ENCODE assay signal across 28 cellular contexts in the genomic region with DNA sequence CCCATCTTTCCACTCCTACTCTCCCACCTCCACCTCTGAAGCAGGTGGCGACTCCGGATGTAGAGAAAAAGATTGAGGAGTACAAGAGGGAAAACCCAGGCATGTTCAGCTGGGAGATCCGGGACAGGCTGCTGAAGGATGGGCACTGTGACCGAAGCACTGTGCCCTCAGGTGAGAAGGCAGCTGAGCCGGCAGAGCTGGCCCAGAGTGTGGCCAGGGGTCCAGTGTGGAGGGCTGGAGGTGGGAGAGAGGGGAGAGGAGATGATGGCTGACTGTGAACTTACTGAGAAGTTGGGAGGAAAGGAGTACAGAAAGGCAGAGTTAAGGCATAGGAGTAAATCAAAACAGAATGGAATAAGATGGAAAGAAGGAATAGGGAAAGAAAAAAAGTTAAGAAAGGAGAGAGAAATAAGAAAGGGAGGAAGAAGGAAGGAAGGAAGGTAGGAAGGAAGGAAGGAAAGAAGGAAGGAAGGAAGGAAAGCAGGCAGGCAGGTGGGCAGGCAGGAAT. TPM values are rescaled to one million over a fixed set of nuclear protein-coding genes. Genes with fewer than 3 reads are reported as not detected.
DNase-seq lines count a peak whose midpoint lies in the region; ATAC-seq and TF ChIP-seq lines count a peak whose summit lies in the region.
"Had no signal": no experiment of that assay in that cellular context is flagged by ENCODE, and none has a peak within 500 bp of the region (broad histone marks: within the 10 kb centered on the region; RNA-seq: fewer than 3 reads in every experiment).

No MANE protein-coding gene starts in this region.

- no peaks in the 10 kb centered on the region for H3K79me2 ChIP-seq in neural progenitor cell (ENCODE audit: low read depth)

- H3K4me1 Mint-ChIP-seq in T-helper 2 cell treated with Interferon-gamma antibody and Interleukin-4, amounts not matched to agents 5 μg/mL and 100 μg/mL, for 36 hours (ENCODE audit: low read depth), result peaks cover 3% of the 10 kb centered on the region
- H3K4me1 Mint-ChIP-seq in brain (peaks cover 83% of the 10 kb centered on the region), neural progenitor cell (peaks cover 79% of the 10 kb centered on the region)
- H3K4me1 Mint-ChIP-seq: CD14-positive monocyte had no signal

- H3K4me3 Mint-ChIP-seq in T-helper 2 cell treated with Interferon-gamma antibody and Interleukin-4, amounts not matched to agents 5 μg/mL and 100 μg/mL, for 36 hours, result no peak overlapping the region
- H3K4me3 Mint-ChIP-seq in brain, result peak overlapping the region in 3 of 5 experiments; percentile 50 to 71 (median 69)
- peak overlapping the region; percentile 69 for H3K4me3 Mint-ChIP-seq in neural progenitor cell
- H3K4me3 Mint-ChIP-seq: HFFc6 had no signal

- no peaks in the 10 kb centered on the region for H3K36me3 ChIP-seq in neural progenitor cell
- H3K36me3 ChIP-seq: BE2C had no signal

- H3K9me3 Mint-ChIP-seq in T-helper 2 cell treated with Interferon-gamma antibody and Interleukin-4, amounts not matched to agents 5 μg/mL and 100 μg/mL, for 36 hours, result no peaks in the 10 kb centered on the region
- H3K9me3 Mint-ChIP-seq in brain (no peaks in the 10 kb centered on the region), neural progenitor cell (no peaks in the 10 kb centered on the region)
- H3K9me3 Mint-ChIP-seq: HFFc6 had no signal

- peaks cover 100% of the 10 kb centered on the region for H3K27me3 ChIP-seq in neural progenitor cell

- H3K4me2 ChIP-seq in neural progenitor cell, result no peak overlapping the region

- no peak overlapping the region for H2AFZ ChIP-seq in neural progenitor cell (replicated peaks)

- ATAC-seq in HG03378 (IDR thresholded peaks at IDR 0.05; ENCODE audit: unreplicated experiment), result no peak
- no peak for ATAC-seq in GM21390 (IDR thresholded peaks at IDR 0.05; ENCODE audit: unreplicated experiment)

- H3K4me3 ChIP-seq in neural progenitor cell, result no peak overlapping the region
- H3K4me3 ChIP-seq: SK-N-MC had no signal

- peaks cover 95% of the 10 kb centered on the region for H3K27me3 Mint-ChIP-seq in T-helper 2 cell treated with Interferon-gamma antibody and Interleukin-4, amounts not matched to agents 5 μg/mL and 100 μg/mL, for 36 hours (ENCODE audit: low read depth)
- H3K27me3 Mint-ChIP-seq in brain (peaks cover 100% of the 10 kb centered on the region), neural progenitor cell (ENCODE audit: insufficient read depth, low read depth) (peaks cover 88% of the 10 kb centered on the region)

- H3F3A ChIP-seq in neural progenitor cell (ENCODE audit: low read depth), result peaks cover 66% of the 10 kb centered on the region

- DNase-seq in T-helper 2 cell treated with Interferon-gamma antibody and Interleukin-4, amounts not matched to agents 5 μg/mL and 100 μg/mL, for 36 hours (ENCODE audit: low spot score), result no peak
- no peak for DNase-seq in T-helper 2 cell
- DNase-seq in neural progenitor cell (ENCODE audit: low spot score), result no peak
- DNase-seq in HUDEP-2 (lab: John Stamatoyannopoulos, UW; ENCODE audit: unreplicated experiment in 76 of 76), result no peak
- no peak for DNase-seq in NCI-H2107 treated with DMSO at 0.1 percent for 48 hours (lab: John Stamatoyannopoulos, UW; ENCODE audit: unreplicated experiment)
- DNase-seq: BE2C; CD8-positive, alpha-beta memory T cell; DMS 273 treated with DMSO at 0.1 percent for 48 hours; DMS79; EL; GF-D8; H9; Karpas-422; NCI-H1092; NCI-H1417 treated with DMSO at 0.1 percent for 48 hours; NCI-H1694 treated with DMSO at 0.1 percent for 48 hours; NCI-H2081; NCI-H2171; NCI-H226; NCI-H510A; SIG-M5 had no signal

- peaks cover 1% of the 10 kb centered on the region for H3K36me3 Mint-ChIP-seq in T-helper 2 cell treated with Interferon-gamma antibody and Interleukin-4, amounts not matched to agents 5 μg/mL and 100 μg/mL, for 36 hours (ENCODE audit: low read depth)
- H3K36me3 Mint-ChIP-seq in brain (peaks cover 13% of the 10 kb centered on the region), neural progenitor cell (peaks cover 4% of the 10 kb centered on the region)
- H3K36me3 Mint-ChIP-seq: CD8-positive, alpha-beta memory T cell had no signal

- peaks cover 63% of the 10 kb centered on the region for H3K4me1 ChIP-seq in neural progenitor cell
- H3K4me1 ChIP-seq: BE2C had no signal

- no peaks in the 10 kb centered on the region for H3K9me3 ChIP-seq in neural progenitor cell (ENCODE audit: low read depth)
- H3K9me3 ChIP-seq: BE2C had no signal

- no peak for TF ChIP-seq CTCF in brain (conservative IDR thresholded peaks at IDR 0.05)
- TF ChIP-seq CTCF in neural progenitor cell (IDR thresholded peaks at IDR 0.05), result no peak

- peak overlapping the region; percentile 39 for H3K27ac Mint-ChIP-seq in T-helper 2 cell treated with Interferon-gamma antibody and Interleukin-4, amounts not matched to agents 5 μg/mL and 100 μg/mL, for 36 hours
- H3K27ac Mint-ChIP-seq in brain (peak overlapping the region in 3 of 5 experiments; percentile 17 to 85 (median 34)), neural progenitor cell (no peak overlapping the region)
- H3K27ac Mint-ChIP-seq: H9, HFFc6 had no signal

- H3K27ac ChIP-seq in neural progenitor cell, result no peak overlapping the region
- H3K27ac ChIP-seq: 22Rv1, SK-N-MC had no signal

- H4K20me1 ChIP-seq in neural progenitor cell (ENCODE audit: low read depth), result peaks cover 99% of the 10 kb centered on the region

- H3K9ac ChIP-seq in neural progenitor cell, result no peak overlapping the region

RNA-seq across cellular contexts. Expression of gene PAX7, which starts 4.5 kb away (rescaled TPM):
- 0.34 TPM for polyA plus RNA-seq in brain (ENCODE audit: insufficient read depth, low read depth, low replicate concordance)
- total RNA-seq in neural progenitor cell (ENCODE audit: low replicate concordance), result 0.06 and 0.46 TPM in 2 replicates
- total RNA-seq: CD8-positive, alpha-beta memory T cell; HFFc6 had no signal
- polyA plus RNA-seq: CD14-positive monocyte; CD8-positive, alpha-beta memory T cell had no signal
